Comparison of ENCODE assay signal across 25 cellular contexts in the genomic region with DNA sequence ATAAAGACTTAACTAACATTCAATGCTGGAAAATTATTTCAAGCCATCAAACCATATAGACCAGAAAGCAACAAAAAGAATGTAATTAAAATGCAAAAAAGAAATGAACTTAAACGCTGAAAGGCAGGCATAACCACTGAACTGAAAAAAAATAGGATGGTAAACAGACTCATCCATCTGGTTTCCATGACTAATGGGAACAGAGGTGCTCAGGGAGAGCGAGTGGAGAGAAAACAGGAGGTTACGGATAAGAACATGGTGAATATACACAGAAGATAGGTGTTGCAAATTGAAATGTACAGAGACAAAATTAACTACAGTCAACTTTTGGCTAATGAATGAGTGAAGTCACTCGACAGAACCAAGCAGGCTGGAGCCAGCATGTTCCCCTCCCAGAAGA. TPM values are rescaled to one million over a fixed set of nuclear protein-coding genes. Genes with fewer than 3 reads are reported as not detected.
DNase-seq lines count a peak whose midpoint lies in the region; ATAC-seq, FAIRE-seq and TF ChIP-seq lines count a peak whose summit lies in the region.
"Had no signal": no experiment of that assay in that cellular context is flagged by ENCODE, and none has a peak within 500 bp of the region (broad histone marks: within the 10 kb centered on the region; RNA-seq: fewer than 3 reads in every experiment).

No MANE protein-coding gene starts in this region.

- H3K4me1 ChIP-seq in CD4-positive, alpha-beta memory T cell (ENCODE audit: insufficient read depth, low read length), result peaks cover 43% of the 10 kb centered on the region

- H3K27me3 Mint-ChIP-seq in naive B cell, result no peaks in the 10 kb centered on the region
- no peaks in the 10 kb centered on the region for H3K27me3 Mint-ChIP-seq in CD4-positive, alpha-beta memory T cell
- H3K27me3 Mint-ChIP-seq: dendritic cell treated with granulocyte-macrophage colony-stimulating factor and Interleukin-4, amounts not matched to agents 40 ng/mL and 50 ng/mL, for 4 days; naive thymus-derived CD8-positive, alpha-beta T cell had no signal

- H3K9me3 ChIP-seq in CD4-positive, alpha-beta memory T cell (ENCODE audit: control insufficient read depth in 1 of 2, low read length in 2 of 2), result no peaks in the 10 kb centered on the region
- H3K9me3 ChIP-seq: esophagus muscularis mucosa had no signal

- no peak for ATAC-seq in naive B cell (ENCODE audit: low read depth in 2 of 2)
- ATAC-seq in Right ventricle myocardium superior (ENCODE audit: poor library complexity), result no peak
- no peak for ATAC-seq in HG03196 (IDR thresholded peaks at IDR 0.05; ENCODE audit: unreplicated experiment)
- ATAC-seq: naive thymus-derived CD8-positive, alpha-beta T cell had no signal

- no peaks in the 10 kb centered on the region for H3K36me3 Mint-ChIP-seq in naive B cell
- H3K36me3 Mint-ChIP-seq in CD4-positive, alpha-beta memory T cell, result peaks cover 10 to 17% of the 10 kb centered on the region in 2 donors

- DNase-seq in ELR (ENCODE audit: low read depth) (peak; percentile 26), HT1080 (ENCODE audit: low read depth) (peak; percentile 24), bronchial epithelial cell (ENCODE audit: low read depth) (peak; percentile 51), naive B cell (no peak), Right ventricle myocardium superior (no peak), 8988T (no peak)
- DNase-seq in CD4-positive, alpha-beta memory T cell, result no peak
- DNase-seq: activated CD4-positive, alpha-beta T cell treated with anti-CD3 and anti-CD28 coated beads, Interleukin-2, amount 50 U/mL, for 4 hours; activated naive CD4-positive, alpha-beta T cell treated with anti-CD3 and anti-CD28 coated beads, Interleukin-2, amount 50 U/mL, for 16 hours; activated T-cell treated with anti-CD3 and anti-CD28 coated beads, Interleukin-2, amount 50 U/mL, for 1 hour; brain microvascular endothelial cell; mesenchymal stem cell; MV-4-11; naive thymus-derived CD8-positive, alpha-beta T cell; NCI-H2081; NCI-H524; SHP77 treated with DMSO at 0.1 percent for 48 hours; stimulated activated CD4-positive, alpha-beta T cell treated with anti-CD3 and anti-CD28 coated beads, Interleukin-12 subunit alpha, Interleukin-12 subunit beta, amount 100 ng/mL, for 4 hours; T-helper 1 cell had no signal

- H3K27ac ChIP-seq in CD4-positive, alpha-beta memory T cell (ENCODE audit: low read depth, low read length), result no peak overlapping the region
- H3K27ac ChIP-seq: BLaER1 treated with 17β-estradiol and CSF1 and Interleukin-3, amounts not matched to agents 10 nM and 100 nM; brain microvascular endothelial cell; esophagus muscularis mucosa; HL-60; VCaP had no signal

- H3K27ac Mint-ChIP-seq in naive B cell, result peak overlapping the region in 4 of 6 donors; percentile 25 to 88 (median 69)
- H3K27ac Mint-ChIP-seq in CD4-positive, alpha-beta memory T cell, result peak overlapping the region in 3 of 7 donors; percentile 55 to 79 (median 65)
- H3K27ac Mint-ChIP-seq: dendritic cell treated with granulocyte-macrophage colony-stimulating factor and Interleukin-4, amounts not matched to agents 40 ng/mL and 50 ng/mL, for 4 days had no signal

- CTCF ChIA-PET in CD4-positive, alpha-beta memory T cell (lab: Charles Lee; ENCODE audit: partially characterized antibody), result interaction anchor here (0.8 to 1.8 kb wide), 2 partner anchors 36 to 41 kb away, joined by 3 to 8 read pairs; no protein-coding TSS in a partner anchor

- peaks cover 33 to 38% (median 34%) of the 10 kb centered on the region in 3 donors for H3K4me1 Mint-ChIP-seq in naive B cell
- H3K4me1 Mint-ChIP-seq in CD4-positive, alpha-beta memory T cell, result peaks cover 45 to 70% (median 52%) of the 10 kb centered on the region in 4 donors

- intact Hi-C loops in CD4-positive, alpha-beta memory T cell (cut with micrococcal nuclease), result no loop called here
- intact Hi-C loops in Right ventricle myocardium superior (cut with DNase I), result no loop called here

- TF ChIP-seq CTCF in bronchial epithelial cell (IDR thresholded peaks at IDR 0.05; ENCODE audit: insufficient read depth, low read length, severe bottlenecking), result no peak

- POLR2A ChIA-PET in CD4-positive, alpha-beta memory T cell (lab: Charles Lee; ENCODE audit: partially characterized antibody), result interaction anchor here (1.3 kb wide), 1 partner anchor 27 kb away, joined by 3 read pairs; no protein-coding TSS in a partner anchor

- H3K4me3 ChIP-seq in bronchial epithelial cell (ENCODE audit: low read depth, low read length), result no peak overlapping the region
- no peak overlapping the region for H3K4me3 ChIP-seq in CD4-positive, alpha-beta memory T cell (ENCODE audit: low read length in 2 of 2)
- H3K4me3 ChIP-seq: BLaER1 treated with 17β-estradiol and CSF1 and Interleukin-3, amounts not matched to agents 10 nM and 100 nM; esophagus muscularis mucosa had no signal

- H3K36me3 ChIP-seq in bronchial epithelial cell (ENCODE audit: control insufficient read depth, insufficient read depth, low read length), result no peaks in the 10 kb centered on the region
- no peaks in the 10 kb centered on the region for H3K36me3 ChIP-seq in CD4-positive, alpha-beta memory T cell (ENCODE audit: insufficient read depth, low read length)
- H3K36me3 ChIP-seq: brain microvascular endothelial cell, esophagus muscularis mucosa had no signal

- no peak for FAIRE-seq in bronchial epithelial cell (lab: Jason Lieb, UNC)

- H3K4me3 Mint-ChIP-seq in naive B cell, result peak overlapping the region in 1 of 8 donors; percentile 8
- H3K4me3 Mint-ChIP-seq in CD4-positive, alpha-beta memory T cell, result peak overlapping the region in 1 of 8 donors; percentile 47
- H3K4me3 Mint-ChIP-seq: dendritic cell treated with granulocyte-macrophage colony-stimulating factor and Interleukin-4, amounts not matched to agents 40 ng/mL and 50 ng/mL, for 4 days had no signal

- H3K27me3 ChIP-seq in bronchial epithelial cell (ENCODE audit: control insufficient read depth, insufficient read depth, low read length), result no peaks in the 10 kb centered on the region
- no peaks in the 10 kb centered on the region for H3K27me3 ChIP-seq in CD4-positive, alpha-beta memory T cell (ENCODE audit: insufficient read depth, low read length)
- H3K27me3 ChIP-seq: BLaER1 treated with 17β-estradiol and CSF1 and Interleukin-3, amounts not matched to agents 10 nM and 100 nM; brain microvascular endothelial cell; esophagus muscularis mucosa had no signal

- no peaks in the 10 kb centered on the region for H3K9me3 Mint-ChIP-seq in naive B cell
- no peaks in the 10 kb centered on the region for H3K9me3 Mint-ChIP-seq in CD4-positive, alpha-beta memory T cell
- H3K9me3 Mint-ChIP-seq: dendritic cell treated with granulocyte-macrophage colony-stimulating factor and Interleukin-4, amounts not matched to agents 40 ng/mL and 50 ng/mL, for 4 days; naive thymus-derived CD8-positive, alpha-beta T cell had no signal

RNA-seq across cellular contexts. Expression of a gene that starts 43.5 kb away (rescaled TPM):
- 8.0 and 14.5 TPM in 2 replicates for total RNA-seq in HT1080 (2014; rRNA removed; shearing (Covaris generic))
- 14.4 and 18.3 TPM in 2 replicates for polyA plus RNA-seq in HT1080 (2015; cell fraction: cytosol; rRNA removed)
- polyA plus RNA-seq in HT1080 (2015; cell fraction: nucleus; rRNA removed), result 11.2 and 14.1 TPM in 2 replicates
- total RNA-seq in bronchial epithelial cell (5.4 and 5.5 TPM in 2 replicates), Right ventricle myocardium superior (20.1 TPM)
- polyA plus RNA-seq in naive B cell (ENCODE audit: low read depth in 6 of 6), result 10 to 100 TPM; 21.8 to 30.7 (median 24.1) TPM
- 10 to 100 TPM; 78.0 to 78.3 TPM for total RNA-seq in CD4-positive, alpha-beta memory T cell
- 10 to 100 TPM; 16.5 to 32.7 TPM for polyA plus RNA-seq in CD4-positive, alpha-beta memory T cell

Comparison
In these comparisons a context has a peak if more than half of its experiments do, and no peak if none do; other contexts are left out.
1. DNase-seq: peak in ELR (single experiment), HT1080 (single experiment) and bronchial epithelial cell (single experiment); none in naive B cell (single experiment), CD4-positive, alpha-beta memory T cell (0 of 5), Right ventricle myocardium superior (single experiment) and 8988T (single experiment).